20 cellular contexts compared by ENCODE assay signal in genomic region chr1:180494370-180494769, GRCh38.
"Had no signal": no experiment of that assay in that cellular context is flagged by ENCODE, and none has a peak within 500 bp of the region (broad histone marks: within the 10 kb centered on the region; RNA-seq: fewer than 3 reads in every experiment).

No MANE protein-coding gene starts in this region.

- H3K4me3 Mint-ChIP-seq: activated naive CD8-positive, alpha-beta T cell treated with anti-CD3 and anti-CD28 coated beads, Interleukin-2, amount 10 ng/mL, durations not matched to agents 7 days and 5 days; activated T-cell treated with anti-CD3 and anti-CD28 coated beads, Interleukin-2, amount 50 U/mL, for 4 hours; memory B cell; nephron; stimulated activated effector memory CD8-positive, alpha-beta T cell treated with anti-CD3 and anti-CD28 coated beads, Interleukin-12 subunit alpha, Interleukin-12 subunit beta, amount 100 ng/mL, for 72 hours; stimulated activated naive CD8-positive, alpha-beta T cell treated with anti-CD3 and anti-CD28 coated beads, Interleukin-15, amount 100 ng/mL, for 72 hours had no signal

- H3K27me3 Mint-ChIP-seq: activated naive CD8-positive, alpha-beta T cell treated with anti-CD3 and anti-CD28 coated beads, Interleukin-2, amount 10 ng/mL, durations not matched to agents 7 days and 5 days; memory B cell; stimulated activated naive CD8-positive, alpha-beta T cell treated with anti-CD3 and anti-CD28 coated beads, Interleukin-15, amount 100 ng/mL, for 72 hours had no signal

- ATAC-seq: activated T-cell treated with anti-CD3 and anti-CD28 coated beads, Interleukin-2, amount 50 U/mL, for 4 hours; heart right ventricle; left colon; psoas muscle; stimulated activated effector memory CD8-positive, alpha-beta T cell treated with anti-CD3 and anti-CD28 coated beads, Interleukin-12 subunit alpha, Interleukin-12 subunit beta, amount 100 ng/mL, for 72 hours; stimulated activated naive CD8-positive, alpha-beta T cell treated with anti-CD3 and anti-CD28 coated beads, Interleukin-15, amount 100 ng/mL, for 72 hours had no signal

- DNase-seq: activated CD4-positive, alpha-beta T cell treated with anti-CD3 and anti-CD28 coated beads for 4 hours; activated CD4-positive, alpha-beta T cell treated with anti-CD3 and anti-CD28 coated beads, Interleukin-2, amount 50 U/mL, for 48 hours; activated CD4-positive, CD25-positive, alpha-beta regulatory T cell; activated CD8-positive, alpha-beta memory T cell treated with anti-CD3 and anti-CD28 coated beads, Interleukin-2, amount 50 U/mL, for 48 hours; activated naive CD4-positive, alpha-beta T cell; activated naive CD8-positive, alpha-beta T cell treated with anti-CD3 and anti-CD28 coated beads, Interleukin-2, amount 10 ng/mL, durations not matched to agents 7 days and 5 days; activated T-cell treated with anti-CD3 and anti-CD28 coated beads, Interleukin-2, amount 50 U/mL, for 4 hours; cerebellar nuclear complex; heart right ventricle; left colon; ovary; psoas muscle; stimulated activated CD4-positive, alpha-beta T cell treated with anti-CD3 and anti-CD28 coated beads, Interleukin-2, amount 100 ng/mL, for 24 hours; stimulated activated naive CD8-positive, alpha-beta T cell treated with anti-CD3 and anti-CD28 coated beads, Interleukin-15, amount 100 ng/mL, for 72 hours; T-helper 9 cell; transverse colon had no signal

- H3K27ac Mint-ChIP-seq: activated naive CD8-positive, alpha-beta T cell treated with anti-CD3 and anti-CD28 coated beads, Interleukin-2, amount 10 ng/mL, durations not matched to agents 7 days and 5 days; activated T-helper 2 cell treated with anti-CD3 and anti-CD28 coated beads, Interferon-gamma antibody, Interleukin-2, Interleukin-4, amounts not matched to agents 10 μg/mL and 5 μg/mL and 100 μg/mL, durations not matched to agents 14 hours and 24 hours and 36 hours; memory B cell; nephron; stimulated activated effector memory CD8-positive, alpha-beta T cell treated with anti-CD3 and anti-CD28 coated beads, Interleukin-12 subunit alpha, Interleukin-12 subunit beta, amount 100 ng/mL, for 72 hours; stimulated activated naive CD8-positive, alpha-beta T cell treated with anti-CD3 and anti-CD28 coated beads, Interleukin-15, amount 100 ng/mL, for 72 hours had no signal

- H3K9me3 Mint-ChIP-seq: activated naive CD8-positive, alpha-beta T cell treated with anti-CD3 and anti-CD28 coated beads, Interleukin-2, amount 10 ng/mL, durations not matched to agents 7 days and 5 days; activated T-cell treated with anti-CD3 and anti-CD28 coated beads, Interleukin-2, amount 50 U/mL, for 4 hours; activated T-helper 2 cell treated with anti-CD3 and anti-CD28 coated beads, Interferon-gamma antibody, Interleukin-2, Interleukin-4, amounts not matched to agents 10 μg/mL and 5 μg/mL and 100 μg/mL, durations not matched to agents 14 hours and 24 hours and 36 hours; memory B cell; nephron; stimulated activated effector memory CD8-positive, alpha-beta T cell treated with anti-CD3 and anti-CD28 coated beads, Interleukin-12 subunit alpha, Interleukin-12 subunit beta, amount 100 ng/mL, for 72 hours; stimulated activated naive CD8-positive, alpha-beta T cell treated with anti-CD3 and anti-CD28 coated beads, Interleukin-15, amount 100 ng/mL, for 72 hours had no signal
